ENCODE assay signal across 15 cellular contexts in genomic region chr1:67815303-67816095, GRCh38. TPM values are rescaled to one million over a fixed set of nuclear protein-coding genes. Genes with fewer than 3 reads are reported as not detected.
A peak's percentile ranks its signal among the peaks of the same experiment; 100 is the strongest.
DNase-seq lines count a peak whose midpoint lies in the region; ATAC-seq, FAIRE-seq and TF ChIP-seq lines count a peak whose summit lies in the region.
"Had no signal": no experiment of that assay in that cellular context is flagged by ENCODE, and none has a peak within 500 bp of the region (broad histone marks: within the 10 kb centered on the region; RNA-seq: fewer than 3 reads in every experiment).

No MANE protein-coding gene starts in this region.

- DNase-seq in HFFc6 (no peak), MCF 10A (ENCODE audit: unreplicated experiment) (peak; percentile 84), hepatocyte (ENCODE audit: low spot score) (peak; percentile 75), small intestine (peak; percentile 98), mesendoderm (no peak), omental fat pad (ENCODE audit: low spot score) (no peak)
- no peak for DNase-seq in activated CD4-positive, alpha-beta T cell treated with anti-CD3 and anti-CD28 coated beads, Interleukin-2, amount 50 U/mL, for 1 hour
- DNase-seq: activated effector memory CD4-positive, alpha-beta T cell treated with Interleukin-2 at 50 U/mL for 16 hours; EL; mesenchymal stem cell; NCI-H1417 treated with DMSO at 0.1 percent for 48 hours; NCI-H2227 treated with DMSO at 0.1 percent for 48 hours; occipital lobe had no signal

- H3K4me1 Mint-ChIP-seq in HFFc6 (ENCODE audit: low read depth) (peaks cover 75% of the 10 kb centered on the region), MCF 10A (ENCODE audit: insufficient read depth, unreplicated experiment) (peaks cover 62% of the 10 kb centered on the region)

- intact Hi-C loops in MCF 10A (cut with micrococcal nuclease) = loop anchor here (2.0 kb wide), 1 partner anchor 15 kb away; no protein-coding TSS in a partner anchor

- WGBS in hepatocyte (ENCODE audit: low lambda C conversion rate, missing lambda C conversion rate) = 73% methylated on average over 17 of the region's 17 CpGs
- WGBS in small intestine, 3 donors = 26 to 68% (median 41%) methylated on average over 17 of the region's 17 CpGs
- no CpG with 5 or more reads among the region's 17 CpGs for WGBS in mesendoderm (ENCODE audit: extremely low coverage, insufficient coverage, low lambda C conversion rate)

- H2BK15ac ChIP-seq in mesendoderm (replicated peaks; ENCODE audit: low read depth) = no peak overlapping the region

- H2BK120ac ChIP-seq in mesendoderm (ENCODE audit: low read depth, low read length) = no peak overlapping the region

- H3K36me3 ChIP-seq in hepatocyte (replicated peaks; ENCODE audit: insufficient read depth, low read depth) = no peaks in the 10 kb centered on the region
- no peaks in the 10 kb centered on the region for H3K36me3 ChIP-seq in small intestine (ENCODE audit: control insufficient read depth in 2 of 2, insufficient read depth in 2 of 2, low read length in 2 of 2)
- H3K36me3 ChIP-seq in mesendoderm (ENCODE audit: control insufficient read depth, insufficient read depth, low read length) = no peaks in the 10 kb centered on the region

- H3K4me3 Mint-ChIP-seq in HFFc6 (peak overlapping the region; percentile 13; the same call in 1 of the 2 replicates), MCF 10A (ENCODE audit: unreplicated experiment) (peak overlapping the region; percentile 65)

- no peak overlapping the region for H4K8ac ChIP-seq in mesendoderm (ENCODE audit: low read depth, low read length)

- H3K4me2 ChIP-seq in hepatocyte = peak overlapping the region; percentile 62
- no peak overlapping the region for H3K4me2 ChIP-seq in mesendoderm (ENCODE audit: low read length)
- H3K4me2 ChIP-seq: KMS-11 had no signal

- no peak overlapping the region for H3K56ac ChIP-seq in mesendoderm (ENCODE audit: low read length)

- H2BK5ac ChIP-seq in mesendoderm (ENCODE audit: low read length) = no peak overlapping the region

- H3K9me3 Mint-ChIP-seq in HFFc6 (no peaks in the 10 kb centered on the region), MCF 10A (ENCODE audit: unreplicated experiment) (no peaks in the 10 kb centered on the region)

- ATAC-seq in HG02798 (IDR thresholded peaks at IDR 0.05; ENCODE audit: poor library complexity, unreplicated experiment) (no peak), omental fat pad (ENCODE audit: low FRiP score) (no peak)

- H3K4me1 ChIP-seq in hepatocyte (ENCODE audit: insufficient read depth) (peaks cover 49% of the 10 kb centered on the region), small intestine (ENCODE audit: control insufficient read depth in 2 of 2, insufficient read depth in 1 of 2, low read depth in 1 of 2, low read length in 1 of 2) (peaks cover 12 to 13% of the 10 kb centered on the region in 2 donors), mesendoderm (ENCODE audit: control insufficient read depth, low read depth, low read length) (no peaks in the 10 kb centered on the region)

- peaks cover 77% of the 10 kb centered on the region for H3K79me2 ChIP-seq in hepatocyte
- no peaks in the 10 kb centered on the region for H3K79me2 ChIP-seq in mesendoderm (ENCODE audit: control insufficient read depth, insufficient read depth, low read length)

- H4K5ac ChIP-seq in mesendoderm (ENCODE audit: low read length) = no peak overlapping the region

- H3K27me3 Mint-ChIP-seq in HFFc6 (ENCODE audit: insufficient read depth) (no peaks in the 10 kb centered on the region), MCF 10A (ENCODE audit: insufficient read depth, unreplicated experiment) (no peaks in the 10 kb centered on the region)

- FAIRE-seq in small intestine (lab: Jason Lieb, UNC) = no peak

- H3K27ac Mint-ChIP-seq in HFFc6 = peak overlapping the region; percentile 59; the same call in 1 of the 2 replicates
- peak overlapping the region; percentile 94 for H3K27ac Mint-ChIP-seq in MCF 10A (ENCODE audit: low read depth, unreplicated experiment)

- CTCF ChIA-PET in MCF 10A (lab: Yijun Ruan, JAX) = interaction anchor here (0.6 to 6.8 kb wide), 13 partner anchors 13 to 567 kb away, joined by 3 to 53 read pairs (median 4); no protein-coding TSS in a partner anchor

- H3K4ac ChIP-seq in mesendoderm (ENCODE audit: low read depth, low read length) = no peak overlapping the region

- H3K36me3 Mint-ChIP-seq in HFFc6 (ENCODE audit: low read depth) (peaks cover 29% of the 10 kb centered on the region), MCF 10A (ENCODE audit: insufficient read depth, unreplicated experiment) (peaks cover 11% of the 10 kb centered on the region)

- H3K79me1 ChIP-seq in mesendoderm (ENCODE audit: low read length) = no peaks in the 10 kb centered on the region

- no peak overlapping the region for H2AFZ ChIP-seq in hepatocyte

- peak overlapping the region; percentile 94 for H3K27ac ChIP-seq in hepatocyte
- H3K27ac ChIP-seq in small intestine (ENCODE audit: low read depth in 1 of 2, low read length in 1 of 2) = peak overlapping the region; percentile 93 to 99
- H3K27ac ChIP-seq in mesendoderm (ENCODE audit: low read depth, low read length) = no peak overlapping the region
- H3K27ac ChIP-seq: KMS-11 had no signal

- H3K18ac ChIP-seq in mesendoderm (ENCODE audit: low read length) = no peak overlapping the region

- POLR2A ChIA-PET in MCF 10A (lab: Yijun Ruan, JAX) = interaction anchor here (0.6 to 12.3 kb wide), 12 partner anchors 11 to 416 kb away, joined by 3 to 262 read pairs (median 4); partner anchors contain the start of genes GADD45A and GNG12

- H4K20me1 ChIP-seq in hepatocyte (ENCODE audit: insufficient read depth, poor library complexity, severe bottlenecking) = no peaks in the 10 kb centered on the region

- H3K9me2 ChIP-seq in hepatocyte (replicated peaks; ENCODE audit: insufficient read depth) = no peaks in the 10 kb centered on the region

- H3K4me3 ChIP-seq in hepatocyte (no peak overlapping the region), small intestine (ENCODE audit: low read depth in 1 of 2, low read length in 2 of 2) (peak overlapping the region in 1 of 2 donors; percentile 29), mesendoderm (ENCODE audit: low read length) (no peak overlapping the region)

- H3K23ac ChIP-seq in mesendoderm (ENCODE audit: low read length) = no peak overlapping the region

- BruUV-seq in MCF 10A (replicated peaks; lab: Mats Ljungman, UMichigan) = TSS peak; percentile 87

- no peaks in the 10 kb centered on the region for H3K9me3 ChIP-seq in hepatocyte (ENCODE audit: low read depth)
- no peaks in the 10 kb centered on the region for H3K9me3 ChIP-seq in small intestine (ENCODE audit: control insufficient read depth, low read depth)

- no peak overlapping the region for H3K9ac ChIP-seq in mesendoderm (ENCODE audit: low read length)
- H3K9ac ChIP-seq: KMS-11 had no signal

- H2AK5ac ChIP-seq in mesendoderm (ENCODE audit: low read length) = no peak overlapping the region

- TF ChIP-seq CTCF in HFFc6 (IDR thresholded peaks at IDR 0.05) (no peak), MCF 10A (IDR thresholded peaks at IDR 0.05; ENCODE audit: unreplicated experiment) (no peak), hepatocyte (IDR thresholded peaks at IDR 0.05; ENCODE audit: poor library complexity) (no peak), omental fat pad (IDR thresholded peaks at IDR 0.05) (no peak)

- no peaks in the 10 kb centered on the region for H3K27me3 ChIP-seq in hepatocyte
- no peaks in the 10 kb centered on the region for H3K27me3 ChIP-seq in small intestine (ENCODE audit: control insufficient read depth in 2 of 2, insufficient read depth in 2 of 2, low read length in 2 of 2)
- H3K27me3 ChIP-seq in mesendoderm (ENCODE audit: insufficient read depth, low read length, poor library complexity) = no peaks in the 10 kb centered on the region

RNA-seq across cellular contexts. Expression of gene GNG12, which starts 17.8 kb away (rescaled TPM):
- total RNA-seq in HFFc6 (2021; fragmentation: NEBNext Ultra II Directional; extraction: Animal tissue kit (Norgen Biotek cat#: 25700)) = 100 to 1,000 TPM; 172 to 229 (median 198) TPM
- total RNA-seq in MCF 10A (2022) (117 and 135 TPM in 2 replicates), hepatocyte (97.0 and 108 TPM in 2 replicates), omental fat pad (100 to 1,000 TPM in 2 of 4 donors, 10 to 100 TPM in 2; 77.0 to 117 (median 94.5) TPM)
- polyA plus RNA-seq in hepatocyte (49.6 and 51.9 TPM in 2 replicates), small intestine (100 to 1,000 TPM in 2 of 3 donors, 10 to 100 TPM in 1; 52.8 to 162 (median 145) TPM)
- polyA plus RNA-seq in mesendoderm (2013, experiment 1 of 2) = 19.6 TPM
- polyA plus RNA-seq in mesendoderm (2013, experiment 2 of 2) = 20.4 TPM

Comparison
In these comparisons a context has a peak if more than half of its experiments do, and no peak if none do; other contexts are left out.
1. DNase-seq: peak in MCF 10A (single experiment), hepatocyte (single experiment) and small intestine (single experiment); none in HFFc6 (single experiment), activated CD4-positive, alpha-beta T cell treated with anti-CD3 and anti-CD28 coated beads, Interleukin-2, amount 50 U/mL, for 1 hour (single experiment), mesendoderm (single experiment) and omental fat pad (single experiment).